ENCODE assay signal across 1 cellular context in genomic region chr6:31814677-31815024, GRCh38.
A peak's percentile ranks its signal among the peaks of the same experiment; 100 is the strongest.
TF ChIP-seq lines count a peak whose summit lies in the region.

No MANE protein-coding gene starts in this region.

TF ChIP-seq in SK-N-SH, 30 proteins besides CTCF, POLR2A, EP300 and RAD21 (continued from another document):
- TF ChIP-seq MEF2A (IDR thresholded peaks at IDR 0.05; ENCODE audit: borderline replicate concordance, low read depth) (no peak), SIN3A (IDR thresholded peaks at IDR 0.05; ENCODE audit: borderline replicate concordance, low read depth, low read length) (peak; percentile 34; the same call in 1 of the 2 replicates), TAF1 (IDR thresholded peaks at IDR 0.05; ENCODE audit: borderline replicate concordance, low read depth, low read length) (peak; percentile 45; the same call in 1 of the 2 replicates), EZH2phosphoT487 (IDR thresholded peaks at IDR 0.05; ENCODE audit: borderline replicate concordance, low read depth) (no peak)
